In genomic region chr10:133307776-133308430, GRCh38 we compare ENCODE assay signal across 8 cellular contexts.
DNase-seq lines count a peak whose midpoint lies in the region; ATAC-seq and TF ChIP-seq lines count a peak whose summit lies in the region.

No MANE protein-coding gene starts in this region.

- 0 out of 2 replicates have a peak, but pooled peaks cover 3% of the 10 kb centered on the region for H3K4me1 ChIP-seq in iPS DF 6.9 (ENCODE audit: control insufficient read depth, insufficient read depth, low read length)

- peaks cover 5% of the 10 kb centered on the region; the same call in 1 of the 2 replicates for H3F3A ChIP-seq in SU-DHL-6 (ENCODE audit: insufficient read depth)

- no CpG with 5 or more reads among the region's 25 CpGs for WGBS in iPS DF 6.9 (ENCODE audit: insufficient coverage, insufficient read length)

- H3K9ac ChIP-seq in SU-DHL-6 (ENCODE audit: low read length) = peak overlapping the region; percentile 85

- H3K79me2 ChIP-seq in SU-DHL-6 (ENCODE audit: insufficient read depth, low read length) = peaks cover 40% of the 10 kb centered on the region

- peak; percentile 83 for DNase-seq in DMS53 treated with DMSO at 0.1 percent for 48 hours (lab: John Stamatoyannopoulos, UW; ENCODE audit: unreplicated experiment)
- peak; percentile 77 to 84 for DNase-seq in Kasumi-1 (lab: John Stamatoyannopoulos, UW)
- DNase-seq in iPS DF 6.9 (ENCODE audit: low read depth, low spot score) = no peak
- DNase-seq in dedifferentiated amniotic fluid mesenchymal stem cell (ENCODE audit: extremely low spot score) = no peak

- peak; percentile 4 for TF ChIP-seq CTCF in SU-DHL-6 (IDR thresholded peaks at IDR 0.05; ENCODE audit: insufficient read depth, low read length, poor library complexity, severe bottlenecking)

- H3K36me3 ChIP-seq in SU-DHL-6 (ENCODE audit: low read length) (peaks cover 4% of the 10 kb centered on the region; the same call in 1 of the 2 replicates), iPS DF 6.9 (ENCODE audit: control insufficient read depth, insufficient read depth, low read length) (peaks cover 9% of the 10 kb centered on the region)

- no peaks in the 10 kb centered on the region for H3K9me3 ChIP-seq in SU-DHL-6 (ENCODE audit: insufficient read depth, low read length)
- no peaks in the 10 kb centered on the region for H3K9me3 ChIP-seq in iPS DF 6.9 (ENCODE audit: control insufficient read depth, insufficient read depth, low read length)

- peak overlapping the region; percentile 84 for H2AFZ ChIP-seq in SU-DHL-6 (ENCODE audit: low read depth, low read length, severe bottlenecking)

- peak overlapping the region; percentile 82 for H3K4me2 ChIP-seq in SU-DHL-6 (ENCODE audit: low read depth, low read length, poor library complexity, severe bottlenecking)

- peak; percentile 42 for ATAC-seq in GM21529 (IDR thresholded peaks at IDR 0.05; ENCODE audit: unreplicated experiment)

- H3K9me2 ChIP-seq in SU-DHL-6 (replicated peaks; ENCODE audit: insufficient read depth, low read length) = no peaks in the 10 kb centered on the region

- H3K27ac ChIP-seq in SU-DHL-6 (ENCODE audit: low read depth, low read length) (peak overlapping the region; percentile 77), angular gyrus (ENCODE audit: low read depth, low read length) (peak overlapping the region; percentile 95), iPS DF 6.9 (ENCODE audit: low read length) (no peak overlapping the region), skin epidermis (peak overlapping the region; percentile 88 to 100 (median 98))

- H4K20me1 ChIP-seq in SU-DHL-6 (ENCODE audit: low read depth, low read length) = no peaks in the 10 kb centered on the region

- H3K4me3 ChIP-seq in SU-DHL-6 (ENCODE audit: insufficient read depth, low read length, poor library complexity, severe bottlenecking) = peak overlapping the region; percentile 85
- H3K4me3 ChIP-seq in iPS DF 6.9 (ENCODE audit: low read length) = peak overlapping the region; percentile 75; the same call in 1 of the 2 replicates
- H3K4me3 ChIP-seq in skin epidermis = peak overlapping the region; percentile 69 to 100 (median 95)

- no peaks in the 10 kb centered on the region for H3K27me3 ChIP-seq in SU-DHL-6 (ENCODE audit: low read length)
- H3K27me3 ChIP-seq in iPS DF 6.9 (ENCODE audit: control insufficient read depth, insufficient read depth, low read length) = no peaks in the 10 kb centered on the region

Comparison
In these comparisons a context has a peak if more than half of its experiments do, and no peak if none do; other contexts are left out.
1. DNase-seq: peak in DMS53 treated with DMSO at 0.1 percent for 48 hours (single experiment) and Kasumi-1 (2 of 2); none in iPS DF 6.9 (single experiment) and dedifferentiated amniotic fluid mesenchymal stem cell (single experiment).
2. Peak in every context shown above with its lines, with median percentiles within 50 percentile points of each other: H3K4me3 ChIP-seq.